In the genomic region with DNA sequence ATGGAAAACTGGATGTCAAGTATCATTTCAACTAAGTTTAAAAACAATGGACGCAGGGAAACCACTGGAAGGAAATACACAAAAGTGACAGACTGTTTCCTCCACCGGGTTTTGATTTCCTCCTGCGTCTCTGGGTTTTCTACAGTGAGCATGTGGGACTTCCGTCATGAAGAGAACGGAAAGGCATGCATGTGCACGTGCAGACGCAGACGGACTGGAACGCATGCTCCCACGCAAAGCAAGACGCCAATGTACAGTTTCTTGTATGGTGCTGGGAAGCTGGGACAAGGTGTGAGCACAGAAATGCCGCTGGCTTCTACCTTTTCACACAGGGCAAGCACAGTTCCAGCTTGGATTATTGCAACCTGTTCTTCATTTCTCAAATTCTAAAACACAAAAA, we compare ENCODE assay signal across 32 cellular contexts. TPM values are rescaled to one million over a fixed set of nuclear protein-coding genes. Genes with fewer than 3 reads are reported as not detected.
"Had no signal": no experiment of that assay in that cellular context is flagged by ENCODE, and none has a peak within 500 bp of the region (broad histone marks: within the 10 kb centered on the region; RNA-seq: fewer than 3 reads in every experiment).

No MANE protein-coding gene starts in this region.

- H3K27me3 ChIP-seq: colonic mucosa had no signal

- FAIRE-seq: endometrium, islet of Langerhans, keratinocyte had no signal

- H3K27ac Mint-ChIP-seq: dendritic cell treated with granulocyte-macrophage colony-stimulating factor and Interleukin-4, amounts not matched to agents 40 ng/mL and 50 ng/mL, for 4 days; effector memory CD8-positive, alpha-beta T cell; endodermal cell; mesothelial cell of epicardium; naive B cell had no signal

- H3K4me1 ChIP-seq: colonic mucosa, gastrocnemius medialis, heart right ventricle, left lung, lower lobe of right lung had no signal

- ATAC-seq: effector memory CD8-positive, alpha-beta T cell; esophagus mucosa; gastrocnemius medialis; heart right ventricle; left cardiac atrium; left lung; left ventricle myocardium superior; lower lobe of right lung; mucosa of descending colon had no signal

- DNase-seq: colonic mucosa; cortex of kidney; effector CD8-positive, alpha-beta T cell; effector memory CD8-positive, alpha-beta T cell; endodermal cell; erythroblast; esophagus squamous epithelium; foreskin fibroblast; foreskin melanocyte; gastrocnemius medialis; glutamatergic neuron; head of caudate nucleus; heart right ventricle; hippocampal formation; left cardiac atrium; left lung; left ventricle myocardium superior; lower lobe of right lung; mesenchymal stem cell; mucosa of descending colon; naive B cell had no signal

- H3K9me3 ChIP-seq: colonic mucosa, esophagus squamous epithelium, gastrocnemius medialis, heart right ventricle, left lung, lower lobe of right lung, mucosa of descending colon had no signal

- H3K36me3 ChIP-seq: colonic mucosa, esophagus squamous epithelium, gastrocnemius medialis, heart right ventricle, left lung, lower lobe of right lung had no signal

- H3K27me3 Mint-ChIP-seq: dendritic cell treated with granulocyte-macrophage colony-stimulating factor and Interleukin-4, amounts not matched to agents 40 ng/mL and 50 ng/mL, for 4 days had no signal

- H3K4me3 ChIP-seq: colonic mucosa, esophagus squamous epithelium, gastrocnemius medialis, heart right ventricle, left lung, lower lobe of right lung, mucosa of descending colon had no signal

- H3K27ac ChIP-seq: colonic mucosa, epithelial cell of prostate, esophagus squamous epithelium, gastrocnemius medialis, heart right ventricle, left lung, lower lobe of right lung had no signal

- H3K4me1 Mint-ChIP-seq: endodermal cell, mesothelial cell of epicardium had no signal

- H3K36me3 Mint-ChIP-seq: mesothelial cell of epicardium, naive B cell had no signal

- H3K9me3 Mint-ChIP-seq: dendritic cell treated with granulocyte-macrophage colony-stimulating factor and Interleukin-4, amounts not matched to agents 40 ng/mL and 50 ng/mL, for 4 days; effector memory CD8-positive, alpha-beta T cell; endodermal cell; mesothelial cell of epicardium had no signal

- H3K4me3 Mint-ChIP-seq: dendritic cell treated with granulocyte-macrophage colony-stimulating factor and Interleukin-4, amounts not matched to agents 40 ng/mL and 50 ng/mL, for 4 days; effector memory CD8-positive, alpha-beta T cell; endodermal cell; mesothelial cell of epicardium had no signal

RNA-seq across cellular contexts. Expression of a gene that starts 30.3 kb away (rescaled TPM):
- total RNA-seq: glomerular endothelial cell, kidney epithelial cell, lower leg skin, mesenteric fat pad had no signal
- polyA plus RNA-seq: heart right ventricle, keratinocyte had no signal
